Comparison of ENCODE assay signal across 12 cellular contexts in the genomic region with DNA sequence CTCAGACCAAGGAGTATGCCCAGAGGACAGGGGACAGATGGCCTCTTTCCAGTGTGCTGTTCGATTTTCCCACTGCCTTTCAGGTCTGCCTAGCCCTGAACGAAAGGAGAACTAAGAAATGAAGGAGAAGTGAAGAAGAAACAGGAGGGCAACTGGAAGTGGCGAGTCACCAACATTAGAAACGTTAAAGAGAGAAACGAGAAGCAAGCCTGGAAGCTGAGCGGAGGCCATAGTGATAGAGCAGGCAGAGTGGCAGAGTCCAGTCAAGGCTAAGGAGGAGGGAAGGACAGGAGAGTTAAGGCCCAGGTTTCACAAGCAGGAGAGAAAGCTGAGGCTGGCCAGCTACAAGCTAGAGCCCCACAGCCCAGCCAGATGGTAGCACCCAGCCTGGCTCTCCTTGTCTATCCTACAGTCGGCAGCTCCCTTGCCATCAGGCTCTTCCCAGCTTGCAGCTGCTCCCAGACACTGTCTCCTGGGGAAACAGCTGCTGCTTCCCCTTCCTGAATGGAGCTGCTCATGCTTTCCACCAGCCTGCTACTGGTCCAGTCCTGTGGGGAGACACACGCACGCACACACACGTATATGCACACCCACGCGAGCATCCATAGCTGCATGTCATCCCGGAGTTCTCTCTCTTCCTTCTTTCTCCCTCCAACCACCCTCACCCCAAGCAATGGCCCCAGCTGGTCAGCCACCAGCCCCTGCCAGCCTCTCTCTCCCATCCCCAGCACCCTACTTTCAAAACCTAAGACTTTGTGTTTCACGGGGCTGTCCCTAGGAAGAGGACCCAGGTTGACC.
DNase-seq lines count a peak whose midpoint lies in the region; ATAC-seq and TF ChIP-seq lines count a peak whose summit lies in the region.
"Had no signal": no experiment of that assay in that cellular context is flagged by ENCODE, and none has a peak within 500 bp of the region (broad histone marks: within the 10 kb centered on the region; RNA-seq: fewer than 3 reads in every experiment).

No MANE protein-coding gene starts in this region.

- peak overlapping the region; percentile 59 for H3K4me2 ChIP-seq in GM23338

- H2AFZ ChIP-seq in GM23338, result 0 out of 2 replicates have a peak overlapping the region, but pooled peaks have one; percentile 12

- H3K36me3 ChIP-seq in GM23338 (ENCODE audit: insufficient read depth), result no peaks in the 10 kb centered on the region
- no peaks in the 10 kb centered on the region for H3K36me3 ChIP-seq in BE2C

- H3K27ac Mint-ChIP-seq in GM23338, result peak overlapping the region; percentile 98
- H3K27ac Mint-ChIP-seq in activated naive CD8-positive, alpha-beta T cell treated with anti-CD3 and anti-CD28 coated beads, Interleukin-2, amount 50 U/mL, for 24 hours, result peak overlapping the region; percentile 6
- no peak overlapping the region for H3K27ac Mint-ChIP-seq in activated CD4-positive, alpha-beta memory T cell treated with anti-CD3 and anti-CD28 coated beads, Interleukin-2, amount 10 ng/mL, durations not matched to agents 7 days and 5 days

- no peak for TF ChIP-seq CTCF in GM23338 (conservative IDR thresholded peaks at IDR 0.05; ENCODE audit: low read depth in 2 of 2)
- no peak for TF ChIP-seq CTCF in BE2C (IDR thresholded peaks at IDR 0.05; ENCODE audit: low read depth, low read length)

- peaks cover 50% of the 10 kb centered on the region for H3K4me1 Mint-ChIP-seq in GM23338
- H3K4me1 Mint-ChIP-seq in activated naive CD8-positive, alpha-beta T cell treated with anti-CD3 and anti-CD28 coated beads, Interleukin-2, amount 50 U/mL, for 24 hours, result peaks cover 49% of the 10 kb centered on the region
- peaks cover 22% of the 10 kb centered on the region for H3K4me1 Mint-ChIP-seq in activated CD4-positive, alpha-beta memory T cell treated with anti-CD3 and anti-CD28 coated beads, Interleukin-2, amount 10 ng/mL, durations not matched to agents 7 days and 5 days

- peaks cover 18% of the 10 kb centered on the region for H3K4me1 ChIP-seq in GM23338 (ENCODE audit: insufficient read depth)
- H3K4me1 ChIP-seq in BE2C, result no peaks in the 10 kb centered on the region

- H3K9me3 Mint-ChIP-seq in GM23338, result no peaks in the 10 kb centered on the region
- peaks cover 4% of the 10 kb centered on the region for H3K9me3 Mint-ChIP-seq in activated naive CD8-positive, alpha-beta T cell treated with anti-CD3 and anti-CD28 coated beads, Interleukin-2, amount 50 U/mL, for 24 hours
- H3K9me3 Mint-ChIP-seq in activated CD4-positive, alpha-beta memory T cell treated with anti-CD3 and anti-CD28 coated beads, Interleukin-2, amount 10 ng/mL, durations not matched to agents 7 days and 5 days, result no peaks in the 10 kb centered on the region

- no peaks in the 10 kb centered on the region for H3K36me3 Mint-ChIP-seq in GM23338 (ENCODE audit: low read depth)
- H3K36me3 Mint-ChIP-seq in activated naive CD8-positive, alpha-beta T cell treated with anti-CD3 and anti-CD28 coated beads, Interleukin-2, amount 50 U/mL, for 24 hours (ENCODE audit: low read depth), result peaks cover 6% of the 10 kb centered on the region
- peaks cover 16% of the 10 kb centered on the region for H3K36me3 Mint-ChIP-seq in activated CD4-positive, alpha-beta memory T cell treated with anti-CD3 and anti-CD28 coated beads, Interleukin-2, amount 10 ng/mL, durations not matched to agents 7 days and 5 days (ENCODE audit: low read depth)

- no peaks in the 10 kb centered on the region for H3K9me3 ChIP-seq in BE2C

- H3F3A ChIP-seq in GM23338 (replicated peaks; ENCODE audit: low read depth), result peaks cover 7% of the 10 kb centered on the region; the same call in 1 of the 2 replicates

- POLR2A ChIA-PET in activated CD4-positive, alpha-beta memory T cell treated with anti-CD3 and anti-CD28 coated beads, Interleukin-2, amount 10 ng/mL, durations not matched to agents 7 days and 5 days (lab: Charles Lee), result interaction anchor here (0.6 to 1.6 kb wide), 4 partner anchors 9 to 32 kb away, joined by 3 to 9 read pairs (median 3); no protein-coding TSS in a partner anchor

- H3K4me3 ChIP-seq in GM23338 (peak overlapping the region; percentile 17), BE2C (ENCODE audit: low read depth, low read length) (no peak overlapping the region)

- CTCF ChIA-PET in activated CD4-positive, alpha-beta memory T cell treated with anti-CD3 and anti-CD28 coated beads, Interleukin-2, amount 10 ng/mL, durations not matched to agents 7 days and 5 days (lab: Charles Lee), result interaction anchor here (0.8 to 1.2 kb wide), 2 partner anchors 18 to 26 kb away, joined by 3 read pairs; no protein-coding TSS in a partner anchor

- peak; percentile 26 for DNase-seq in Ammon's horn (ENCODE audit: low spot score)
- peak; percentile 57 for DNase-seq in GM23338 (ENCODE audit: low spot score)
- DNase-seq in activated naive CD8-positive, alpha-beta T cell treated with anti-CD3 and anti-CD28 coated beads, Interleukin-2, amount 50 U/mL, for 24 hours, result no peak
- peak; percentile 74 for DNase-seq in mesenteric fat pad (ENCODE audit: low spot score)
- no peak for DNase-seq in activated CD4-positive, alpha-beta memory T cell treated with anti-CD3 and anti-CD28 coated beads, Interleukin-2, amount 10 ng/mL, durations not matched to agents 7 days and 5 days
- DNase-seq in BE2C, result no peak
- DNase-seq: activated CD4-positive, CD25-positive, alpha-beta regulatory T cell; CD4-positive, CD25-positive, alpha-beta regulatory T cell; NCI-H187 treated with DMSO at 0.1 percent for 48 hours; stimulated activated naive CD4-positive, alpha-beta T cell had no signal

- H4K20me1 ChIP-seq in GM23338 (replicated peaks; ENCODE audit: insufficient read depth), result no peaks in the 10 kb centered on the region

- peak overlapping the region; percentile 58 for H3K4me3 Mint-ChIP-seq in GM23338
- H3K4me3 Mint-ChIP-seq in activated naive CD8-positive, alpha-beta T cell treated with anti-CD3 and anti-CD28 coated beads, Interleukin-2, amount 50 U/mL, for 24 hours, result no peak overlapping the region
- H3K4me3 Mint-ChIP-seq in activated CD4-positive, alpha-beta memory T cell treated with anti-CD3 and anti-CD28 coated beads, Interleukin-2, amount 10 ng/mL, durations not matched to agents 7 days and 5 days, result no peak overlapping the region

- H3K27me3 ChIP-seq in GM23338 (ENCODE audit: insufficient read depth) (no peaks in the 10 kb centered on the region), BE2C (peaks cover 22% of the 10 kb centered on the region; the same call in 1 of the 2 replicates)

- H3K27me3 Mint-ChIP-seq in GM23338 (ENCODE audit: insufficient read depth, low read depth, poor library complexity), result peaks cover 14% of the 10 kb centered on the region
- no peaks in the 10 kb centered on the region for H3K27me3 Mint-ChIP-seq in activated naive CD8-positive, alpha-beta T cell treated with anti-CD3 and anti-CD28 coated beads, Interleukin-2, amount 50 U/mL, for 24 hours
- no peaks in the 10 kb centered on the region for H3K27me3 Mint-ChIP-seq in activated CD4-positive, alpha-beta memory T cell treated with anti-CD3 and anti-CD28 coated beads, Interleukin-2, amount 10 ng/mL, durations not matched to agents 7 days and 5 days
- H3K27me3 Mint-ChIP-seq: CD4-positive, CD25-positive, alpha-beta regulatory T cell had no signal

- H3K79me2 ChIP-seq in GM23338 (replicated peaks; ENCODE audit: insufficient read depth), result no peaks in the 10 kb centered on the region

- ATAC-seq in GM23338 (peak; percentile 53), HG02938 (IDR thresholded peaks at IDR 0.05; ENCODE audit: unreplicated experiment) (no peak), HG02981 (IDR thresholded peaks at IDR 0.05; ENCODE audit: unreplicated experiment) (no peak)
- ATAC-seq in activated naive CD8-positive, alpha-beta T cell treated with anti-CD3 and anti-CD28 coated beads, Interleukin-2, amount 50 U/mL, for 24 hours, result no peak

- no peaks in the 10 kb centered on the region for H3K9me2 ChIP-seq in GM23338 (ENCODE audit: insufficient read depth)

- H3K27ac ChIP-seq in GM23338 (ENCODE audit: low read depth), result peak overlapping the region; percentile 86

TF ChIP-seq in GM23338, 12 proteins besides CTCF, POLR2A, EP300 and RAD21:
- TF ChIP-seq CREB1 (CRISPR knock-in tag; IDR thresholded peaks at IDR 0.05; ENCODE audit: low read depth) (no peak), STAT1 (IDR thresholded peaks at IDR 0.05; ENCODE audit: unreplicated experiment) (no peak), EZH2phosphoT487 (IDR thresholded peaks at IDR 0.05; ENCODE audit: unreplicated experiment) (no peak)

Comparison
In these comparisons a context has a peak if more than half of its experiments do, and no peak if none do; other contexts are left out.
1. DNase-seq: peak in Ammon's horn (single experiment), GM23338 (single experiment) and mesenteric fat pad (single experiment); none in activated naive CD8-positive, alpha-beta T cell treated with anti-CD3 and anti-CD28 coated beads, Interleukin-2, amount 50 U/mL, for 24 hours (single experiment), activated CD4-positive, alpha-beta memory T cell treated with anti-CD3 and anti-CD28 coated beads, Interleukin-2, amount 10 ng/mL, durations not matched to agents 7 days and 5 days (single experiment) and BE2C (single experiment).